ENCODE assay signal across 8 cellular contexts in the genomic region with DNA sequence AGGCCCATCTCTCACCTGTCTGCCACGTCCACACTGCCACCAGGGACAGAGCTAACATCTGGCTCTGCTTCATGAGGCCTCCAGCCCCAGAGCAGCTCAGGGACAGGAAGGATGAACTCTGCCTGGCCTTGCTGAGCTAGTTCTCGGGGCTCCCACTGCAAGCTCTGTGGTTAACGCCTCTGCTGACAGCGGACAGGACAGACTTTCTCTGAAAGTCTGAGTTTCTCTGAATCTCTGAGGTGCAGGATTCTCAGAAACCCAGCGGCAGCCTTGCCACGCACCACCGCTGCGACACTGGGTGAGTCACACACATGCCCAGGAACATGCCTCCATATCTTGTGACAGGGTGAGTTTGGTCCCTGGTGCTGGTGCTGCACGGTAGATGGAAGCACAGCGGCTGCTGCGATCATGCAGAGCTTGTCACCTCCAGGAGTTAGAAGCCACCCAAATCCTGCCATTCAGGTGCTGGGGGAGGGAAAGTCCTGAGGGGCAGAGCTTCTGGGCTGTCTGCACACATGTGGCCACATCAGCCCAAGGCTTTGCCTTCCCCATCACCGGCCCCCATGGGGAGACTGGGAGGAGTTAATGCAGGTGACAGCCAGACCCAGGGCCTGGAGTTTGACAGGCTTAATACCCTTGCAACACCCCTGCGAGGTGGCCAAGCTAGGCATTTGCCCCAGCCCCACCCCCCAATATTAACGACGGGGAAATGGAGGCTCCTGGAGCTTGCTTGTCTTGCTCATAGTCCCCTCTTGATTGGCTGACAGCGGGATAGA.
DNase-seq lines count a peak whose midpoint lies in the region; ATAC-seq and TF ChIP-seq lines count a peak whose summit lies in the region.

No MANE protein-coding gene starts in this region.

- H3K4me1 Mint-ChIP-seq in CD4-positive, alpha-beta T cell (ENCODE audit: low read depth) = peaks cover 34% of the 10 kb centered on the region
- no peaks in the 10 kb centered on the region for H3K4me1 Mint-ChIP-seq in Caco-2 (ENCODE audit: low read depth, unreplicated experiment)
- no peaks in the 10 kb centered on the region for H3K4me1 Mint-ChIP-seq in CD14-positive monocyte

- no peaks in the 10 kb centered on the region for H3K27me3 ChIP-seq in CD4-positive, alpha-beta T cell (ENCODE audit: control insufficient read depth, insufficient read depth, low read length)
- H3K27me3 ChIP-seq in spleen (replicated peaks in 1 of 7) (no peaks in the 10 kb centered on the region), Caco-2 (replicated peaks; ENCODE audit: control insufficient read depth, insufficient read depth, low read length) (no peaks in the 10 kb centered on the region)

- H3K36me3 ChIP-seq in KOPT-K1 (ENCODE audit: insufficient read depth, low read length) = peaks cover 28% of the 10 kb centered on the region; the same call in 1 of the 2 replicates
- H3K36me3 ChIP-seq in spleen = peaks cover 0 to 55% (median 44%) of the 10 kb centered on the region in 6 donors
- H3K36me3 ChIP-seq in Caco-2 (ENCODE audit: control insufficient read depth, insufficient read depth, low read length) = no peaks in the 10 kb centered on the region

- 59 to 79% (median 68%) methylated on average over 14 to 16 of the region's 16 CpGs for whole genome bisulfite sequencing in spleen, 5 donors

- POLR2A ChIA-PET in CD4-positive, alpha-beta T cell (lab: Charles Lee) = interaction anchor here (0.9 to 1.2 kb wide), 4 partner anchors 61 to 309 kb away, joined by 3 to 5 read pairs (median 3); no protein-coding TSS in a partner anchor
- POLR2A ChIA-PET in Caco-2 (lab: Charles Lee) = no interaction called here

- H3K4me3 Mint-ChIP-seq in CD4-positive, alpha-beta T cell = no peak overlapping the region
- H3K4me3 Mint-ChIP-seq in Caco-2 (ENCODE audit: unreplicated experiment) (no peak overlapping the region), CD14-positive monocyte (no peak overlapping the region)

- DNase-seq in CD4-positive, alpha-beta T cell = peak; percentile 53 to 77 (median 60)
- DNase-seq in activated T-cell treated with anti-CD3 and anti-CD28 coated beads, Interleukin-2, amount 50 U/mL, for 48 hours = peak; percentile 89 to 91
- DNase-seq in spleen (peak; percentile 90), Caco-2 (no peak), middle frontal gyrus (ENCODE audit: extremely low spot score, low spot score) (no peak), CD14-positive monocyte (ENCODE audit: low spot score) (no peak)

- H3K4me3 ChIP-seq in spleen (peak overlapping the region in 1 of 8 donors; percentile 30), Caco-2 (ENCODE audit: low read depth, low read length) (no peak overlapping the region)

- no peak for TF ChIP-seq CTCF in CD4-positive, alpha-beta T cell (IDR thresholded peaks at IDR 0.05)
- TF ChIP-seq CTCF in spleen (IDR thresholded peaks at IDR 0.05 in 8 of 11, conservative IDR thresholded peaks at IDR 0.05 in 3 of 11) = no peak
- no peak for TF ChIP-seq CTCF in Caco-2 (IDR thresholded peaks at IDR 0.05; ENCODE audit: insufficient read depth in 1 of 2, low read depth in 1 of 2, low read length in 1 of 2, severe bottlenecking in 1 of 2, unreplicated experiment in 1 of 2)
- no peak for TF ChIP-seq CTCF in CD14-positive monocyte (IDR thresholded peaks at IDR 0.05)

- TF ChIP-seq POLR2A in spleen (IDR thresholded peaks at IDR 0.05) = no peak

- H3K9me3 Mint-ChIP-seq in CD4-positive, alpha-beta T cell = peaks cover 2% of the 10 kb centered on the region
- H3K9me3 Mint-ChIP-seq in Caco-2 (ENCODE audit: unreplicated experiment) = no peaks in the 10 kb centered on the region
- peaks cover 24 to 40% (median 32%) of the 10 kb centered on the region in 7 donors for H3K9me3 Mint-ChIP-seq in CD14-positive monocyte

- ATAC-seq in CD4-positive, alpha-beta T cell (ENCODE audit: poor library complexity) = peak; percentile 93
- peak; percentile 98 for ATAC-seq in GM21526 (IDR thresholded peaks at IDR 0.05; ENCODE audit: low FRiP score, unreplicated experiment)

- no TSS peak for BruUV-seq in Caco-2 (replicated peaks; lab: Mats Ljungman, UMichigan)

- peaks cover 10% of the 10 kb centered on the region for H3K9me3 ChIP-seq in CD4-positive, alpha-beta T cell (ENCODE audit: control insufficient read depth, low read length)
- H3K9me3 ChIP-seq in KOPT-K1 (ENCODE audit: insufficient read depth, low read length, poor library complexity, severe bottlenecking) = peaks cover 7% of the 10 kb centered on the region
- H3K9me3 ChIP-seq in spleen = peaks cover 0 to 47% (median 29%) of the 10 kb centered on the region in 8 donors
- no peaks in the 10 kb centered on the region for H3K9me3 ChIP-seq in Caco-2

- CTCF ChIA-PET in CD4-positive, alpha-beta T cell (lab: Charles Lee) = no interaction called here
- CTCF ChIA-PET in Caco-2 (lab: Charles Lee) = no interaction called here

- peaks cover 0 to 10% (median 2%) of the 10 kb centered on the region in 6 donors for H3K4me1 ChIP-seq in spleen
- no peaks in the 10 kb centered on the region for H3K4me1 ChIP-seq in Caco-2

- peaks cover 32% of the 10 kb centered on the region for H3K36me3 Mint-ChIP-seq in CD4-positive, alpha-beta T cell (ENCODE audit: low read depth)
- H3K36me3 Mint-ChIP-seq in Caco-2 (ENCODE audit: insufficient read depth, unreplicated experiment) = peaks cover 15% of the 10 kb centered on the region
- H3K36me3 Mint-ChIP-seq in CD14-positive monocyte = peaks cover 39 to 49% of the 10 kb centered on the region in 2 donors

- H3K27me3 Mint-ChIP-seq in CD4-positive, alpha-beta T cell = no peaks in the 10 kb centered on the region
- H3K27me3 Mint-ChIP-seq in Caco-2 (ENCODE audit: insufficient read depth, unreplicated experiment) (peaks cover 2% of the 10 kb centered on the region), CD14-positive monocyte (ENCODE audit: low read depth in 3 of 3) (no peaks in the 10 kb centered on the region)

- intact Hi-C loops in CD4-positive, alpha-beta T cell (cut with DNase I, micrococcal nuclease) = no loop called here
- intact Hi-C loops in spleen (cut with DNase I; ENCODE audit: low total_unique reads) = no loop called here
- intact Hi-C loops in Caco-2 (cut with micrococcal nuclease; ENCODE audit: unreplicated experiment) = no loop called here
- intact Hi-C loops in CD14-positive monocyte (cut with micrococcal nuclease) = no loop called here

- H3K27ac ChIP-seq in CD4-positive, alpha-beta T cell (ENCODE audit: low read depth, low read length) = peak overlapping the region; percentile 44
- H3K27ac ChIP-seq in KOPT-K1 (ENCODE audit: low read depth, low read length, poor library complexity, severe bottlenecking) = peak overlapping the region; percentile 90
- peak overlapping the region in 5 of 8 donors; percentile 39 to 80 (median 70) for H3K27ac ChIP-seq in spleen

- H3K27ac Mint-ChIP-seq in CD4-positive, alpha-beta T cell = peak overlapping the region; percentile 85
- H3K27ac Mint-ChIP-seq in Caco-2 (ENCODE audit: unreplicated experiment) (no peak overlapping the region), CD14-positive monocyte (no peak overlapping the region)

Comparison
In these comparisons a context has a peak if more than half of its experiments do, and no peak if none do; other contexts are left out.
1. DNase-seq: peak in CD4-positive, alpha-beta T cell (10 of 10), activated T-cell treated with anti-CD3 and anti-CD28 coated beads, Interleukin-2, amount 50 U/mL, for 48 hours (2 of 2) and spleen (single experiment); none in Caco-2 (0 of 2), middle frontal gyrus (single experiment) and CD14-positive monocyte (single experiment).
2. Peak in every context shown above with its lines, with median percentiles within 50 percentile points of each other: H3K27ac ChIP-seq.